Comparison of ENCODE assay signal across 20 cellular contexts in genomic region chr12:50750366-50750765, GRCh38. TPM values are rescaled to one million over a fixed set of nuclear protein-coding genes. Genes with fewer than 3 reads are reported as not detected.
A peak's percentile ranks its signal among the peaks of the same experiment; 100 is the strongest.
DNase-seq lines count a peak whose midpoint lies in the region; ATAC-seq, FAIRE-seq and TF ChIP-seq lines count a peak whose summit lies in the region.
"Had no signal": no experiment of that assay in that cellular context is flagged by ENCODE, and none has a peak within 500 bp of the region (broad histone marks: within the 10 kb centered on the region; RNA-seq: fewer than 3 reads in every experiment).

No MANE protein-coding gene starts in this region.

- H3K79me2 ChIP-seq in HepG2 (ENCODE audit: insufficient read depth, low read length) (no peaks in the 10 kb centered on the region), smooth muscle cell (ENCODE audit: low read depth) (no peaks in the 10 kb centered on the region)

- H3K27ac Mint-ChIP-seq in activated naive CD8-positive, alpha-beta T cell treated with anti-CD3 and anti-CD28 coated beads for 36 hours, result peak overlapping the region; percentile 3

- no peaks in the 10 kb centered on the region for H3K9me3 ChIP-seq in HepG2 (ENCODE audit: low read length)
- no peaks in the 10 kb centered on the region for H3K9me3 ChIP-seq in smooth muscle cell (replicated peaks; ENCODE audit: low read depth)
- H3K9me3 ChIP-seq: BLaER1 treated with 17β-estradiol and CSF1 and Interleukin-3, amounts not matched to agents 10 nM and 100 nM had no signal

- TF ChIP-seq POLR2A in HepG2 (IDR thresholded peaks at IDR 0.05; ENCODE audit: insufficient read depth in 1 of 2, low read depth in 2 of 2, low read length in 2 of 2), result no peak

- DNase-seq in activated CD8-positive, alpha-beta memory T cell treated with anti-CD3 and anti-CD28 coated beads for 24 hours, result peak; percentile 7
- DNase-seq in activated CD8-positive, alpha-beta memory T cell treated with anti-CD3 and anti-CD28 coated beads, Interleukin-2, amount 50 U/mL, for 4 hours, result no peak
- no peak for DNase-seq in activated naive CD8-positive, alpha-beta T cell treated with anti-CD3 and anti-CD28 coated beads for 36 hours
- DNase-seq in HepG2 (ENCODE audit: low spot score), result peak; percentile 12
- no peak for DNase-seq in smooth muscle cell (lab: John Stamatoyannopoulos, UW; ENCODE audit: unreplicated experiment)
- DNase-seq in inferior parietal cortex (ENCODE audit: extremely low spot score), result no peak
- DNase-seq in mesenteric fat pad (ENCODE audit: low spot score), result no peak
- DNase-seq: HCEC 1CT, IMR-90, NCI-H1417, NCI-H1930, NCI-H2171, NCI-H774, Right ventricle myocardium superior had no signal

- H3K36me3 ChIP-seq in HepG2 (replicated peaks in 1 of 2; ENCODE audit: control insufficient read depth in 1 of 2, insufficient read depth in 2 of 2, low read length in 2 of 2) (peaks cover 1 to 19% of the 10 kb centered on the region in 2 experiments; a peak in 4 of 5 replicates), smooth muscle cell (ENCODE audit: low read depth) (no peaks in the 10 kb centered on the region)

- H3K4me1 Mint-ChIP-seq in activated naive CD8-positive, alpha-beta T cell treated with anti-CD3 and anti-CD28 coated beads for 36 hours, result no peaks in the 10 kb centered on the region

- H3K4me2 ChIP-seq in HepG2 (ENCODE audit: low read depth, low read length), result no peak overlapping the region
- H3K4me2 ChIP-seq in smooth muscle cell, result no peak overlapping the region
- H3K4me2 ChIP-seq: BLaER1 treated with 17β-estradiol and CSF1 and Interleukin-3, amounts not matched to agents 10 nM and 100 nM had no signal

- H3K4me3 ChIP-seq in HepG2 (replicated peaks in 1 of 3; ENCODE audit: insufficient read depth in 1 of 3, low read depth in 2 of 3, low read length in 3 of 3), result no peak overlapping the region
- no peak overlapping the region for H3K4me3 ChIP-seq in smooth muscle cell
- H3K4me3 ChIP-seq: BLaER1 treated with 17β-estradiol and CSF1 and Interleukin-3, amounts not matched to agents 10 nM and 100 nM; GM12878 had no signal

- H3K4me1 ChIP-seq in HepG2 (ENCODE audit: insufficient read depth, low read length) (peaks cover 14% of the 10 kb centered on the region), smooth muscle cell (ENCODE audit: low read depth) (no peaks in the 10 kb centered on the region)
- H3K4me1 ChIP-seq: BLaER1 treated with 17β-estradiol and CSF1 and Interleukin-3, amounts not matched to agents 10 nM and 100 nM had no signal

- TF ChIP-seq RAD21 in HepG2 (CRISPR knock-in tag; IDR thresholded peaks at IDR 0.05), result no peak

- H3K27me3 Mint-ChIP-seq in activated naive CD8-positive, alpha-beta T cell treated with anti-CD3 and anti-CD28 coated beads for 36 hours, result no peaks in the 10 kb centered on the region

- CTCF ChIA-PET in HepG2 (lab: Yijun Ruan, JAX; ENCODE audit: low intra/inter-chr PET ratio, low total read pairs), result no interaction called here

- BruUV-seq in HepG2 (replicated peaks; lab: Mats Ljungman, UMichigan), result no TSS peak

- WGBS in HepG2 (ENCODE audit: low lambda C conversion rate), result 89% methylated on average over 4 of the region's 4 CpGs
- 66% methylated on average over 4 of the region's 4 CpGs for WGBS in smooth muscle cell (ENCODE audit: low lambda C conversion rate)

- in situ Hi-C loops in HepG2 (cut with HindIII; ENCODE audit: extremely low pct_ligation_motif_present, low pct_unique_long_range_greater_than_20kb), result no loop called here

- H2AFZ ChIP-seq in HepG2 (ENCODE audit: low read length), result no peak overlapping the region
- no peak overlapping the region for H2AFZ ChIP-seq in smooth muscle cell (ENCODE audit: low read depth)

- no peak overlapping the region for H3K9ac ChIP-seq in HepG2 (ENCODE audit: insufficient read depth, low read depth, low read length)
- H3K9ac ChIP-seq in smooth muscle cell (ENCODE audit: low read depth), result no peak overlapping the region
- H3K9ac ChIP-seq: BLaER1 treated with 17β-estradiol and CSF1 and Interleukin-3, amounts not matched to agents 10 nM and 100 nM had no signal

- intact Hi-C loops in HepG2 (cut with micrococcal nuclease; ENCODE audit: unreplicated experiment), result no loop called here

- no peak for FAIRE-seq in HepG2 (lab: Jason Lieb, UNC)
- FAIRE-seq: GM12878, GM18507 had no signal

- H3K27me3 ChIP-seq in HepG2 (ENCODE audit: control insufficient read depth in 1 of 2, insufficient read depth in 2 of 2, low read length in 2 of 2) (no peaks in the 10 kb centered on the region), smooth muscle cell (ENCODE audit: low read depth) (no peaks in the 10 kb centered on the region)
- H3K27me3 ChIP-seq: BLaER1 treated with 17β-estradiol and CSF1 and Interleukin-3, amounts not matched to agents 10 nM and 100 nM had no signal

- H3K36me3 Mint-ChIP-seq in activated naive CD8-positive, alpha-beta T cell treated with anti-CD3 and anti-CD28 coated beads for 36 hours, result peaks cover 5% of the 10 kb centered on the region

- POLR2A ChIA-PET in HepG2 (lab: Yijun Ruan, JAX), result interaction anchor here (1.1 to 2.1 kb wide), 2 partner anchors 9 to 13 kb away, joined by 3 to 6 read pairs; partner anchors contain the start of gene ATF1

- TF ChIP-seq CTCF in HepG2 (CRISPR knock-in tag; IDR thresholded peaks at IDR 0.05) (no peak), smooth muscle cell (IDR thresholded peaks at IDR 0.05; ENCODE audit: borderline replicate concordance, insufficient read depth, poor library complexity, severe bottlenecking) (no peak)

- H3K27ac ChIP-seq in HepG2 (ENCODE audit: extremely low read length, insufficient read depth, low read length) (no peak overlapping the region), smooth muscle cell (ENCODE audit: low read depth) (peak overlapping the region; percentile 31)
- H3K27ac ChIP-seq: 22Rv1; BLaER1 treated with 17β-estradiol and CSF1 and Interleukin-3, amounts not matched to agents 10 nM and 100 nM had no signal

- TF ChIP-seq EP300 in HepG2 (IDR thresholded peaks at IDR 0.05; ENCODE audit: low read depth in 2 of 2, low read length in 2 of 2), result no peak
- TF ChIP-seq EP300 in HepG2 (CRISPR knock-in tag; IDR thresholded peaks at IDR 0.05; ENCODE audit: borderline replicate concordance), result no peak

- ATAC-seq in HepG2 (peak; percentile 65), HG03469 (IDR thresholded peaks at IDR 0.05; ENCODE audit: unreplicated experiment) (no peak)
- ATAC-seq: GM12878, Panc1 had no signal

- peaks cover 14% of the 10 kb centered on the region for H3F3A ChIP-seq in smooth muscle cell (ENCODE audit: low read depth)

- no peak overlapping the region for H3K4me3 Mint-ChIP-seq in activated naive CD8-positive, alpha-beta T cell treated with anti-CD3 and anti-CD28 coated beads for 36 hours

- H3K9me3 Mint-ChIP-seq in activated naive CD8-positive, alpha-beta T cell treated with anti-CD3 and anti-CD28 coated beads for 36 hours, result no peaks in the 10 kb centered on the region

- H4K20me1 ChIP-seq in HepG2 (ENCODE audit: insufficient read depth, low read length) (no peaks in the 10 kb centered on the region), smooth muscle cell (ENCODE audit: low read depth) (no peaks in the 10 kb centered on the region)

TF ChIP-seq in HepG2, 621 proteins besides CTCF, POLR2A, EP300 and RAD21 (continues in another document):
- TF ChIP-seq MZF1 (CRISPR knock-in tag; IDR thresholded peaks at IDR 0.05; ENCODE audit: borderline replicate concordance) (no peak), ZSCAN31 (CRISPR knock-in tag; IDR thresholded peaks at IDR 0.05; ENCODE audit: low read depth) (no peak), ZNF432 (CRISPR knock-in tag; IDR thresholded peaks at IDR 0.05; ENCODE audit: borderline replicate concordance) (no peak), ZNF781 (CRISPR knock-in tag; IDR thresholded peaks at IDR 0.05; ENCODE audit: borderline replicate concordance, not compliant biosample characterization) (no peak), ZNF362 (CRISPR knock-in tag; IDR thresholded peaks at IDR 0.05; ENCODE audit: borderline replicate concordance) (no peak), ZNF614 (CRISPR knock-in tag; IDR thresholded peaks at IDR 0.05; ENCODE audit: borderline replicate concordance) (no peak), TBP (CRISPR knock-in tag; IDR thresholded peaks at IDR 0.05) (no peak)

RNA-seq across cellular contexts. Expression of gene ATF1, which starts 13.5 kb away (rescaled TPM):
- total RNA-seq in activated naive CD8-positive, alpha-beta T cell treated with anti-CD3 and anti-CD28 coated beads for 36 hours, result 10 to 100 TPM; 57.4 to 58.5 TPM
- total RNA-seq in HepG2 (2016; rRNA removed; fragmentation: Illumina TruSeq; extraction: Trizol) (29.3 and 48.0 TPM in 2 replicates), smooth muscle cell (28.4 and 29.3 TPM in 2 replicates), mesenteric fat pad (29.5 TPM)
- 7.9 and 9.8 TPM in 2 replicates for total RNA-seq in HepG2 (2016; cell fraction: cytosol; rRNA removed; fragmentation: Illumina TruSeq; extraction: Trizol; ENCODE audit: low read depth)
- total RNA-seq in HepG2 (2016; cell fraction: insoluble cytoplasmic fraction; rRNA removed; fragmentation: Illumina TruSeq; extraction: Trizol), result 32.7 and 43.1 TPM in 2 replicates
- total RNA-seq in HepG2 (2016; cell fraction: membrane; rRNA removed; fragmentation: Illumina TruSeq; extraction: Trizol), result 16.2 and 17.0 TPM in 2 replicates
- total RNA-seq in HepG2 (2016; cell fraction: nucleus; rRNA removed; fragmentation: Illumina TruSeq; extraction: Trizol), result 13.7 and 14.8 TPM in 2 replicates
- polyA plus RNA-seq in HepG2 (2011; rRNA removed) (40.1 and 52.0 TPM in 2 replicates), smooth muscle cell (19.5 and 20.7 TPM in 2 replicates)
- 18.8 and 23.8 TPM in 2 replicates for polyA plus RNA-seq in HepG2 (2011; cell fraction: cytosol; rRNA removed)
- 13.6 and 18.8 TPM in 2 replicates for polyA plus RNA-seq in HepG2 (2011; cell fraction: nucleus; rRNA removed)
- polyA plus RNA-seq in HepG2 (2012), result 19.1 and 21.2 TPM in 2 replicates
- polyA plus RNA-seq in HepG2 (2016; cell fraction: cytosol; fragmentation: Illumina TruSeq; extraction: Trizol; ENCODE audit: low read depth), result 3.8 and 5.5 TPM in 2 replicates
- polyA plus RNA-seq in HepG2 (2016; cell fraction: insoluble cytoplasmic fraction; fragmentation: Illumina TruSeq; extraction: Trizol; ENCODE audit: low read depth), result 50.7 and 55.1 TPM in 2 replicates
- 9.8 and 10.0 TPM in 2 replicates for polyA plus RNA-seq in HepG2 (2016; cell fraction: membrane; fragmentation: Illumina TruSeq; extraction: Trizol; ENCODE audit: low read depth)
- polyA plus RNA-seq in HepG2 (2016; cell fraction: nucleus; fragmentation: Illumina TruSeq; extraction: Trizol; ENCODE audit: insufficient read depth, low read depth), result 17.9 and 19.4 TPM in 2 replicates
- polyA minus RNA-seq in HepG2 (2011; rRNA and poly(A)+ RNA removed; ENCODE audit: low replicate concordance), result 27.0 and 148 TPM in 2 replicates
- 21.1 and 25.7 TPM in 2 replicates for polyA minus RNA-seq in HepG2 (2011; cell fraction: cytosol; rRNA and poly(A)+ RNA removed)
- polyA minus RNA-seq in HepG2 (2011; cell fraction: nucleus; rRNA and poly(A)+ RNA removed), result 22.0 and 23.3 TPM in 2 replicates

Comparison
In these comparisons a context has a peak if more than half of its experiments do, and no peak if none do; other contexts are left out.
1. DNase-seq: peak in activated CD8-positive, alpha-beta memory T cell treated with anti-CD3 and anti-CD28 coated beads for 24 hours (single experiment) and HepG2 (single experiment); none in activated CD8-positive, alpha-beta memory T cell treated with anti-CD3 and anti-CD28 coated beads, Interleukin-2, amount 50 U/mL, for 4 hours (single experiment), activated naive CD8-positive, alpha-beta T cell treated with anti-CD3 and anti-CD28 coated beads for 36 hours (single experiment), smooth muscle cell (single experiment), inferior parietal cortex (single experiment) and mesenteric fat pad (single experiment).